Comparison of ENCODE assay signal across 8 cellular contexts in genomic region chr1:153545067-153546055, GRCh38. TPM values are rescaled to one million over a fixed set of nuclear protein-coding genes. Genes with fewer than 3 reads are reported as not detected.
DNase-seq lines count a peak whose midpoint lies in the region; ATAC-seq, FAIRE-seq and TF ChIP-seq lines count a peak whose summit lies in the region.

Gene S100A4 (minus strand): TSS chr1:153545806. CDS start chr1:153544794, 1,012 bp downstream.

- H3K9ac ChIP-seq in H1 (replicated peaks in 1 of 4; ENCODE audit: extremely low read depth in 1 of 4, low read depth in 3 of 4, low read length in 3 of 4) = peak within 1 kb of the TSS in 1 of 4 experiments; percentile 15; a peak in 2 of 7 replicates

- H3K23ac ChIP-seq in H1 (ENCODE audit: insufficient read length) = no peak within 1 kb of the TSS

- no peak for TF ChIP-seq CTCF in GM10248 (IDR thresholded peaks at IDR 0.05; ENCODE audit: control extremely low read depth, extremely low read depth, low read depth, missing control alignments)
- no peak for TF ChIP-seq CTCF in HL-60 (IDR thresholded peaks at IDR 0.05; ENCODE audit: insufficient read depth, low read length)
- TF ChIP-seq CTCF in H1 (IDR thresholded peaks at IDR 0.05; ENCODE audit: control extremely low read depth in 1 of 3, insufficient read depth in 1 of 3, low read depth in 1 of 3, low read length in 3 of 3) = no peak

- peak within 1 kb of the TSS; percentile 98 for H2BK5ac ChIP-seq in H1 (ENCODE audit: low read depth, low read length)

- peak within 1 kb of the TSS; percentile 97 for H3K18ac ChIP-seq in H1 (ENCODE audit: extremely low read depth, low read length)

- POLR2A ChIA-PET in GM10248 (lab: Yijun Ruan, JAX) (no interaction called here), H1 (lab: Charles Lee; ENCODE audit: partially characterized antibody) (interaction anchor here (0.8 to 2.4 kb wide), 7 partner anchors 10 to 445 kb away, joined by 3 to 9 read pairs (median 6); partner anchors contain the start of genes RPS27, S100A13, S100A2 and S100A6)

- no peak within 1 kb of the TSS; the same call in 1 of the 2 replicates for H4K8ac ChIP-seq in H1 (ENCODE audit: extremely low read depth, insufficient read depth, low read length)

- 0 out of 3 replicates have a peak, but pooled peaks of 1 of the 2 experiments have one; percentile 31 for TF ChIP-seq EP300 in H1 (IDR thresholded peaks at IDR 0.05; ENCODE audit: borderline replicate concordance in 1 of 2, low read depth in 2 of 2, low read length in 2 of 2)

- H3K27ac ChIP-seq in HL-60 (replicated peaks) = peak within 1 kb of the TSS; percentile 93
- H3K27ac ChIP-seq in H1 (ENCODE audit: low read depth, low read length) = peak within 1 kb of the TSS; percentile 55
- H3K27ac ChIP-seq in mesodermal cell (ENCODE audit: low read depth, low read length, severe bottlenecking) = peak within 1 kb of the TSS; percentile 79

- peak in 1 of 2 experiments; percentile 34; a peak in 1 of 3 replicates for TF ChIP-seq POLR2A in H1 (IDR thresholded peaks at IDR 0.05; ENCODE audit: control extremely low read depth in 1 of 2, low read depth in 2 of 2, low read length in 2 of 2)

- H3K4me3 ChIP-seq in HL-60 (replicated peaks; ENCODE audit: insufficient read depth, low read length) (peak within 1 kb of the TSS; percentile 36), H1 (ENCODE audit: extremely low read depth in 1 of 4, insufficient read depth in 2 of 4, low read depth in 3 of 4, low read length in 4 of 4) (peak within 1 kb of the TSS in 1 of 4 experiments; percentile 32; a peak in 2 of 8 replicates), mesodermal cell (ENCODE audit: extremely low read depth, insufficient read depth, low read length, poor library complexity, severe bottlenecking) (peak within 1 kb of the TSS; percentile 20)

- no peaks in the 10 kb centered on the region for H3K27me3 ChIP-seq in HL-60 (ENCODE audit: insufficient read depth, poor library complexity, severe bottlenecking)
- no peaks in the 10 kb centered on the region; a peak in 2 of 7 replicates for H3K27me3 ChIP-seq in H1 (replicated peaks in 1 of 4; ENCODE audit: control insufficient read depth in 3 of 4, extremely low read depth in 1 of 4, insufficient read depth in 3 of 4, low read length in 3 of 4)

- no peak for FAIRE-seq in H1 (lab: Jason Lieb, UNC)

- WGBS in H1 (ENCODE audit: extremely low coverage in 1 of 2, insufficient coverage in 1 of 2, insufficient read length in 1 of 2, insufficient replicate concordance in 2 of 2, low coverage in 1 of 2, low lambda C conversion rate in 2 of 2, missing lambda C conversion rate in 1 of 2), 2 experiments = 56% methylated on average over 17 of the region's 19 CpGs; no CpG with 5 or more reads in 1 of the 2 experiments
- WGBS in mesodermal cell (ENCODE audit: insufficient coverage in 2 of 2), 2 experiments = 71 to 73% methylated on average over 13 to 14 of the region's 19 CpGs

- H3K9me3 ChIP-seq in H1 (ENCODE audit: insufficient read depth in 2 of 2, low read depth in 1 of 2, low read length in 1 of 2) (no peaks in the 10 kb centered on the region), mesodermal cell (ENCODE audit: control insufficient read depth, low read length) (no peaks in the 10 kb centered on the region)

- H3K36me3 ChIP-seq in H1 (ENCODE audit: control insufficient read depth in 2 of 4, insufficient read depth in 4 of 4, low read length in 3 of 4) = no peaks in the 10 kb centered on the region
- H3K36me3 ChIP-seq in mesodermal cell (ENCODE audit: control insufficient read depth, insufficient read depth, low read length) = peaks cover 10% of the 10 kb centered on the region

- peak; percentile 79 for DNase-seq in GM10248 (ENCODE audit: extremely low spot score)
- peak; percentile 89 to 99 for DNase-seq in HL-60 (ENCODE audit: low read depth in 1 of 2, low spot score in 1 of 2)
- peak; percentile 97 for DNase-seq in NOMO-1 treated with DMSO at 0.1 percent for 48 hours (lab: John Stamatoyannopoulos, UW; ENCODE audit: unreplicated experiment)
- DNase-seq in activated CD8-positive, alpha-beta memory T cell treated with anti-CD3 and anti-CD28 coated beads for 24 hours = peak; percentile 95
- peak in 1 of 2 experiments; percentile 87 for DNase-seq in H1 (ENCODE audit: low read depth in 1 of 2, low spot score in 2 of 2)
- peak; percentile 62 for DNase-seq in stimulated activated CD8-positive, alpha-beta memory T cell treated with anti-CD3 and anti-CD28 coated beads, Interleukin-15, amount 100 ng/mL, for 24 hours (ENCODE audit: low read depth)

- peak within 1 kb of the TSS; percentile 93 for H2BK120ac ChIP-seq in H1 (replicated peaks; ENCODE audit: low read depth, low read length)

- H4K5ac ChIP-seq in H1 (ENCODE audit: insufficient read length, low read depth, low read length) = peak within 1 kb of the TSS; percentile 59

- H2BK15ac ChIP-seq in H1 (ENCODE audit: low read length) = peak within 1 kb of the TSS; percentile 98

- H3K4me1 ChIP-seq in H1 (replicated peaks in 1 of 4; ENCODE audit: control insufficient read depth in 3 of 4, insufficient read depth in 4 of 4, low read length in 3 of 4) = peaks cover 4 to 35% (median 21%) of the 10 kb centered on the region in 4 experiments
- H3K4me1 ChIP-seq in mesodermal cell (ENCODE audit: control insufficient read depth, insufficient read depth, low read length, poor library complexity, severe bottlenecking) = peaks cover 86% of the 10 kb centered on the region

- no peak within 1 kb of the TSS for H3K14ac ChIP-seq in H1 (ENCODE audit: insufficient read length)

- peak within 1 kb of the TSS; percentile 17; the same call in 1 of the 2 replicates for H2AFZ ChIP-seq in H1 (ENCODE audit: low read length)

- H3K56ac ChIP-seq in H1 (replicated peaks; ENCODE audit: insufficient read length, low read depth, low read length) = peak within 1 kb of the TSS; percentile 33

- TF ChIP-seq RAD21 in H1 (IDR thresholded peaks at IDR 0.05 in 1 of 2, conservative IDR thresholded peaks at IDR 0.05 in 1 of 2; ENCODE audit: low read depth in 2 of 2, low read length in 2 of 2) = no peak

- no peaks in the 10 kb centered on the region for H3K79me2 ChIP-seq in H1 (ENCODE audit: control insufficient read depth in 1 of 2, insufficient read depth in 2 of 2, low read length in 2 of 2)

- H4K91ac ChIP-seq in H1 (replicated peaks; ENCODE audit: insufficient read length, low read length) = peak within 1 kb of the TSS; percentile 93

- peak within 1 kb of the TSS; percentile 99 for H2BK12ac ChIP-seq in H1 (ENCODE audit: low read depth, low read length)

- peak within 1 kb of the TSS; percentile 87; the same call in 1 of the 2 replicates for H2AK5ac ChIP-seq in H1 (ENCODE audit: low read depth, low read length)

- CTCF ChIA-PET in GM10248 (lab: Yijun Ruan, JAX) (interaction anchor here (0.6 to 5.0 kb wide), 12 partner anchors 9 to 80 kb away, joined by 3 to 37 read pairs (median 4); partner anchors contain the start of gene S100A6), H1 (lab: Charles Lee; ENCODE audit: partially characterized antibody) (interaction anchor here (0.7 to 12.9 kb wide), 19 partner anchors 7 to 192 kb away, joined by 3 to 165 read pairs (median 5); partner anchors contain the start of genes S100A1, S100A13, S100A5 and S100A6)

- peaks cover 6% of the 10 kb centered on the region for H3K23me2 ChIP-seq in H1 (ENCODE audit: low read depth, low read length)

- ATAC-seq in GM19467 (IDR thresholded peaks at IDR 0.05; ENCODE audit: unreplicated experiment) = no peak

- peak within 1 kb of the TSS; percentile 66 for H3K4ac ChIP-seq in H1 (replicated peaks; ENCODE audit: insufficient read length, low read depth, low read length)

- peak within 1 kb of the TSS; percentile 100 for H2BK20ac ChIP-seq in H1 (ENCODE audit: low read length)

- H3K79me1 ChIP-seq in H1 (ENCODE audit: low read depth, low read length) = no peaks in the 10 kb centered on the region

- H4K20me1 ChIP-seq in H1 (replicated peaks in 1 of 2; ENCODE audit: control insufficient read depth in 1 of 2, insufficient read depth in 2 of 2, low read length in 2 of 2) = no peaks in the 10 kb centered on the region

- H3K4me2 ChIP-seq in H1 (ENCODE audit: insufficient read depth in 1 of 2, low read depth in 2 of 2, low read length in 2 of 2) = peak within 1 kb of the TSS; percentile 46 to 60

TF ChIP-seq in H1, 55 proteins besides CTCF, POLR2A, EP300 and RAD21 (continues in another document):
- TF ChIP-seq E2F6 (IDR thresholded peaks at IDR 0.05) = no peak

RNA-seq across cellular contexts. Expression of gene S100A4, which starts in this region (rescaled TPM):
- 36.3 and 39.6 TPM in 2 replicates for total RNA-seq in H1 (2021; fragmentation: NEBNext Ultra II Directional; extraction: Animal tissue kit (Norgen Biotek cat#: 25700))
- polyA plus RNA-seq in H1 (2011; rRNA removed) = 43.3 and 85.4 TPM in 2 replicates
- 48.1 TPM for polyA plus RNA-seq in H1 (2011; cell fraction: cytosol; rRNA removed)
- 16.4 TPM for polyA plus RNA-seq in H1 (2011; cell fraction: nucleus; rRNA removed)
- 45.5 to 53.5 TPM (median 49.9 TPM) in 4 replicates for polyA plus RNA-seq in H1 (2012, experiment 1 of 2)
- 137 TPM for polyA plus RNA-seq in H1 (2012, experiment 2 of 2)
- 70.2 TPM for polyA plus RNA-seq in H1 (2013, experiment 1 of 2)
- polyA plus RNA-seq in H1 (2013, experiment 2 of 2) = 68.2 TPM
- polyA minus RNA-seq in H1 (2011; rRNA and poly(A)+ RNA removed) = 13.4 and 13.9 TPM in 2 replicates
- 9.5 TPM for polyA minus RNA-seq in H1 (2011; cell fraction: cytosol; rRNA and poly(A)+ RNA removed)
- polyA minus RNA-seq in H1 (2011; cell fraction: nucleus; rRNA and poly(A)+ RNA removed) = 11.6 TPM
- polyA plus RNA-seq in mesodermal cell (2013, experiment 1 of 2) = 235 TPM
- polyA plus RNA-seq in mesodermal cell (2013, experiment 2 of 2) = 190 TPM
